15 cellular contexts compared by ENCODE assay signal in the genomic region with DNA sequence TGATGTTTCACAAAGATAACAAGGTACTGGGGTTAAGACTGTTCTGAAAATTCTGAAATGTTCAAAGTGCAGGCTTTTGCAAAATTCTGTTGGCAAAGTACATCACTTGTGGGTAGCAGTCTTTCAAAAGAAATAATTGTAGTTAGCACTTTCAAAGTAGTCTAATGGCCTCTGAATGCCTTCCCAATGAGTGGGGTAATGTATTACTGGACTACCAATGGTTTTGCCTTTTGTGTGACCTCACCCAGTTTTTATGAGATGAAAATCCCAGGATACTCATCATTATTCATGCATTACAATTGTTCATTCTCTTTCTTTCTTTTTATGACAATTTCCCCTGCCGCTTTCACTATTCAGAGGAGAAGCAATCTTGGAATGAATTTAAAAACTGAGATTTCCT.
"Had no signal": no experiment of that assay in that cellular context is flagged by ENCODE, and none has a peak within 500 bp of the region (broad histone marks: within the 10 kb centered on the region; RNA-seq: fewer than 3 reads in every experiment).

No MANE protein-coding gene starts in this region.

- DNase-seq: activated CD4-positive, alpha-beta T cell treated with anti-CD3 and anti-CD28 coated beads, Interleukin-2, amount 50 U/mL, for 48 hours; activated gamma-delta T cell treated with Interleukin-2 at 50 U/mL for 16 hours; endodermal cell; erythroblast; mesenchymal stem cell; mucosa of descending colon; naive B cell; right cardiac atrium; small intestine; stimulated activated CD4-positive, alpha-beta T cell treated with anti-CD3 and anti-CD28 coated beads, Interleukin-15, amount 100 ng/mL, for 24 hours; stimulated activated CD4-positive, alpha-beta T cell treated with anti-CD3 and anti-CD28 coated beads, Interleukin-2, amount 100 ng/mL, for 48 hours; T-helper 17 cell had no signal

- H3K27ac ChIP-seq: cardiac muscle cell, tibial nerve, VCaP had no signal

- H3K36me3 ChIP-seq: cardiac muscle cell, tibial nerve had no signal

- H3K4me3 ChIP-seq: cardiac muscle cell, mucosa of descending colon, tibial nerve had no signal

- H3K9me3 ChIP-seq: mucosa of descending colon, tibial nerve had no signal

- H3K27me3 ChIP-seq: cardiac muscle cell, tibial nerve had no signal

- H3K4me1 ChIP-seq: tibial nerve had no signal
